In the genomic region with DNA sequence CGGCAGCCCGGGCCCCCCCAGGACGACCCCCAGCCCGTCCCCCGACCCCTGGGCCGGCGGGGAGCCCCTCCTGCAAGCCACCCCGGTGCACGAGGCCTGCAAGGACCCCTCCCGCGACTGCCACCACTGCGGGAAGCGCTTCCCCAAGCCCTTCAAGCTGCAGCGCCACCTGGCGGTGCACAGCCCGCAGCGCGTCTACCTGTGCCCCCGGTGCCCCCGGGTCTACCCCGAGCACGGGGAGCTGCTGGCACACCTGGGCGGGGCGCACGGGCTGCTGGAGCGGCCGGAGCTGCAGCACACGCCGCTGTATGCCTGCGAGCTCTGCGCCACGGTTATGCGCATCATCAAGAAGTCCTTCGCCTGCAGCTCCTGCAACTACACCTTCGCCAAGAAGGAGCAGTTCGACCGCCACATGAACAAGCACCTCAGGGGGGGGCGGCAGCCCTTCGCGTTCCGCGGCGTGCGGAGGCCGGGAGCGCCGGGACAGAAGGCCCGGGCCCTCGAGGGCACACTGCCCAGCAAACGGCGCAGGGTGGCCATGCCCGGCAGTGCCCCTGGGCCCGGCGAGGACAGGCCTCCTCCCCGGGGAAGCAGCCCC, we compare ENCODE assay signal across 7 cellular contexts. TPM values are rescaled to one million over a fixed set of nuclear protein-coding genes. Genes with fewer than 3 reads are reported as not detected.
DNase-seq lines count a peak whose midpoint lies in the region; ATAC-seq and TF ChIP-seq lines count a peak whose summit lies in the region.

No MANE protein-coding gene starts in this region.

- intact Hi-C loops in posterior cingulate gyrus (cut with DNase I): loop anchor here (5.0 to 10.0 kb wide), 2 partner anchors 245 to 483 kb away; a partner anchor contains a TSS

- H4K20me1 ChIP-seq in fibroblast of lung (ENCODE audit: control insufficient read depth, extremely low read depth, insufficient read depth, low read length): no peaks in the 10 kb centered on the region

- DNase-seq in GM13977 (ENCODE audit: low spot score) (peak; percentile 91), NCI-H774 (lab: John Stamatoyannopoulos, UW) (peak; percentile 10), fibroblast of lung (ENCODE audit: low read depth in 2 of 2) (peak; percentile 17 to 26), posterior cingulate gyrus (peak in 6 of 10 donors; percentile 45 to 91 (median 56)), COLO829 (ENCODE audit: low spot score) (no peak)
- peak; percentile 75 for DNase-seq in activated T-cell treated with anti-CD3 and anti-CD28 coated beads, Interleukin-2, amount 50 U/mL, for 1 hour

- in situ Hi-C loops in GM13977 (cut with MboI; ENCODE audit: low pct_unique_long_range_greater_than_20kb, low sequenced_read_pairs, unreplicated experiment): loop anchor here (25.0 kb wide), 2 partner anchors 100 to 475 kb away; a partner anchor contains a TSS

- H3K36me3 ChIP-seq in fibroblast of lung (ENCODE audit: control insufficient read depth, insufficient read depth, low read length): no peaks in the 10 kb centered on the region

- no peak overlapping the region for H2AFZ ChIP-seq in fibroblast of lung (ENCODE audit: low read length)

- H3K9me3 ChIP-seq in fibroblast of lung (ENCODE audit: control insufficient read depth, insufficient read depth, low read depth, low read length): no peaks in the 10 kb centered on the region

- H3K9ac ChIP-seq in fibroblast of lung (ENCODE audit: insufficient read depth, low read length): no peak overlapping the region

- ATAC-seq in HG03196 (IDR thresholded peaks at IDR 0.05; ENCODE audit: unreplicated experiment): no peak

- H3K27me3 ChIP-seq in fibroblast of lung (ENCODE audit: control insufficient read depth, insufficient read depth, low read length): no peaks in the 10 kb centered on the region

- no peaks in the 10 kb centered on the region for H3K79me2 ChIP-seq in fibroblast of lung (ENCODE audit: control insufficient read depth, insufficient read depth, low read length)

- TF ChIP-seq CTCF in GM13977 (IDR thresholded peaks at IDR 0.05; ENCODE audit: extremely low read depth, insufficient read depth, missing control alignments) (peak; percentile 94), fibroblast of lung (conservative IDR thresholded peaks at IDR 0.05 in 1 of 2, IDR thresholded peaks at IDR 0.05 in 1 of 2; ENCODE audit: low read depth in 1 of 2, low read length in 2 of 2) (peak; percentile 59 to 60)

- no peak overlapping the region for H3K4me3 ChIP-seq in fibroblast of lung (replicated peaks in 1 of 4; ENCODE audit: control extremely low read depth in 1 of 4, insufficient read depth in 1 of 4, low read depth in 3 of 4, low read length in 4 of 4)

- no peak overlapping the region for H3K4me2 ChIP-seq in fibroblast of lung (ENCODE audit: extremely low read depth, insufficient read depth, low read length)

- no peaks in the 10 kb centered on the region for H3K4me1 ChIP-seq in fibroblast of lung (ENCODE audit: control insufficient read depth, extremely low read depth, insufficient read depth, low read length)

- no peak overlapping the region for H3K27ac ChIP-seq in fibroblast of lung (ENCODE audit: insufficient read depth, low read length)

RNA-seq across cellular contexts. Expression of a gene that starts 15.6 kb away (rescaled TPM):
- 1.7 and 2.1 TPM in 2 replicates for total RNA-seq in fibroblast of lung
- polyA plus RNA-seq in fibroblast of lung: 0.27 and 0.36 TPM in 2 replicates
- polyA plus RNA-seq in fibroblast of lung (2012): 1.7 and 2.5 TPM in 2 replicates
- 0.86 and 1.0 TPM in 2 replicates for polyA minus RNA-seq in fibroblast of lung (ENCODE audit: low replicate concordance)

RNA-seq across cellular contexts. Expression of a gene that starts 54.7 kb away (rescaled TPM):
- 1.3 and 1.5 TPM in 2 replicates for total RNA-seq in fibroblast of lung
- 0.82 and 0.86 TPM in 2 replicates for polyA plus RNA-seq in fibroblast of lung
- polyA plus RNA-seq in fibroblast of lung (2012): 2.8 and 4.1 TPM in 2 replicates
- 4.6 and 6.7 TPM in 2 replicates for polyA minus RNA-seq in fibroblast of lung (ENCODE audit: low replicate concordance)
